In the genomic region with DNA sequence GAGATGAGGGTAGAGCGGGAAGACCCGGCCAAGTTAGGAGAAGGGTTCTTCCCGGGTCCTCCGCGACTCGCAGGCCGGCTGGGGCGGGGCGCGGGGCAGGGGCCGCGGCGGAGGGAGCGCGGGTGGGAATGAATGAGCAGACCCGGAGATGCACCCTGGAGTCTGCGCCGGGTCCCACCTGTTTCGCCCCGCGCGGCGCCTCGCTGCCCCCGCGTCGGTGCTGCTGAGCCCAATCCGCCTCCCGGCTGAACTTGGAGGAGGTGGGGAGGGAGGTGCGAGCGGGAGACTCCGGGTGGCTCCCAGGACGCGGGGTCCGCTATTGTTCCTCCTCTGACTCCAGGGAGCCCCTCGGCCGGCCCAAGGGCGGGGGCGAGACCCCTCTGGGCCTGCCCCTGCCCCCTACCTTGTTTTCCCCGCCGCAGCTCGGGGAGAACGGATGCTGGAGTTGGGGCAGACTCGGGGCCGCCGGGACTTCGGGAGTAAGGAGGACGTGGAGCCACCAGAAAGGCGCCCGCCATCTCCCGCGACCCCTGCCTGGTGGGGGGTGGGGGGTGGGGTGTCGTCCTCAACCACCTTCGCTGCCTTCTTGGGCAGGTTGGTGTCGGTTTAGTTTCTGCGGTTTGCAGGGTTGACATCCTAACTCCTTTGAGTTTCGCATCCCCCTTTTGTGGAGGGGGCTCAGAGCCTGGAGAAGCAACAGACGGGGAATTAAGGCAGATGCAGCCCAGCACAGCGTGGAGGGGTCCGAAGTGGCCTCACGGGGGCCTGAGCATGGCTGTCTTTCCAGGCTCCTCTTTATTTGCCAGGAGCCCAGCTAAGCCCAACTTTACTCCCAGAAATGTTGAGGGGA, we compare ENCODE assay signal across 8 cellular contexts. TPM values are rescaled to one million over a fixed set of nuclear protein-coding genes. Genes with fewer than 3 reads are reported as not detected.
A peak's percentile ranks its signal among the peaks of the same experiment; 100 is the strongest.
DNase-seq lines count a peak whose midpoint lies in the region; ATAC-seq and TF ChIP-seq lines count a peak whose summit lies in the region.

No MANE protein-coding gene starts in this region.

- no peaks in the 10 kb centered on the region for H3K9me3 ChIP-seq in heart left ventricle

- H3K27me3 Mint-ChIP-seq in activated naive CD4-positive, alpha-beta T cell treated with anti-CD3 and anti-CD28 coated beads for 36 hours (ENCODE audit: low read depth): peaks cover 39% of the 10 kb centered on the region

- H3K9me3 Mint-ChIP-seq in activated naive CD4-positive, alpha-beta T cell treated with anti-CD3 and anti-CD28 coated beads for 36 hours: no peaks in the 10 kb centered on the region

- no peaks in the 10 kb centered on the region for H3K36me3 ChIP-seq in heart left ventricle

- H3K27ac ChIP-seq in HL-60 (replicated peaks) (no peak overlapping the region), heart left ventricle (peak overlapping the region; percentile 54 to 95 (median 86))

- DNase-seq in COLO668 (lab: John Stamatoyannopoulos, UW; ENCODE audit: unreplicated experiment): peak; percentile 58
- DNase-seq in HL-60 (ENCODE audit: low read depth in 1 of 2, low spot score in 1 of 2): no peak
- peak; percentile 23 for DNase-seq in activated naive CD4-positive, alpha-beta T cell treated with anti-CD3 and anti-CD28 coated beads for 36 hours
- peak in 3 of 5 donors; percentile 24 to 57 (median 38) for DNase-seq in heart left ventricle
- DNase-seq in putamen (ENCODE audit: low spot score): peak; percentile 21
- no peak for DNase-seq in SHP77 treated with DMSO at 0.1 percent for 48 hours (lab: John Stamatoyannopoulos, UW)
- no peak for DNase-seq in midbrain (lab: John Stamatoyannopoulos, UW)

- 1% methylated on average over 36 to 61 of the region's 61 CpGs for WGBS in heart left ventricle, 4 donors

- TF ChIP-seq CTCF in HL-60 (IDR thresholded peaks at IDR 0.05; ENCODE audit: insufficient read depth, low read length): no peak
- TF ChIP-seq CTCF in heart left ventricle (IDR thresholded peaks at IDR 0.05): no peak

- peaks cover 17% of the 10 kb centered on the region for H3K4me1 Mint-ChIP-seq in activated naive CD4-positive, alpha-beta T cell treated with anti-CD3 and anti-CD28 coated beads for 36 hours (ENCODE audit: low read depth)

- H3K4me1 ChIP-seq in heart left ventricle: peaks cover 0 to 29% (median 11%) of the 10 kb centered on the region in 12 donors

- ATAC-seq in heart left ventricle (peak in 2 of 4 donors; percentile 3 to 48), GM21737 (IDR thresholded peaks at IDR 0.05; ENCODE audit: unreplicated experiment) (no peak)

- intact Hi-C loops in activated naive CD4-positive, alpha-beta T cell treated with anti-CD3 and anti-CD28 coated beads for 36 hours (cut with micrococcal nuclease): loop anchor here (1.0 to 10.0 kb wide), 3 partner anchors 170 to 238 kb away; partner anchors contain the start of gene TTC23L
- intact Hi-C loops in heart left ventricle (cut with DNase I): loop anchor here in 6 of 10 donors (5.0 to 10.0 kb wide), 8 partner anchors 60 to 260 kb away; partner anchors contain the start of genes BRIX1 (in 1 of the 6), RAD1 (in 1 of the 6) and TTC23L (in 1 of the 6)

- no peaks in the 10 kb centered on the region for H3K36me3 Mint-ChIP-seq in activated naive CD4-positive, alpha-beta T cell treated with anti-CD3 and anti-CD28 coated beads for 36 hours (ENCODE audit: low read depth)

- H3K4me3 ChIP-seq in HL-60 (replicated peaks; ENCODE audit: insufficient read depth, low read length): peak overlapping the region; percentile 26
- H3K4me3 ChIP-seq in heart left ventricle: peak overlapping the region; percentile 69 to 95 (median 83)

- H3K27me3 ChIP-seq in HL-60 (ENCODE audit: insufficient read depth, poor library complexity, severe bottlenecking): peaks cover 45% of the 10 kb centered on the region
- peaks cover 0 to 28% (median 0%) of the 10 kb centered on the region in 9 donors for H3K27me3 ChIP-seq in heart left ventricle

- no peak for TF ChIP-seq POLR2A in heart left ventricle (IDR thresholded peaks at IDR 0.05)

- H3K4me3 Mint-ChIP-seq in activated naive CD4-positive, alpha-beta T cell treated with anti-CD3 and anti-CD28 coated beads for 36 hours: peak overlapping the region; percentile 73

- no peak overlapping the region for H3K27ac Mint-ChIP-seq in activated naive CD4-positive, alpha-beta T cell treated with anti-CD3 and anti-CD28 coated beads for 36 hours

- CTCF ChIA-PET in activated naive CD4-positive, alpha-beta T cell treated with anti-CD3 and anti-CD28 coated beads for 36 hours (lab: Charles Lee): no interaction called here

RNA-seq across cellular contexts. Expression of gene RAI14, which starts 0.8 kb away (rescaled TPM):
- 1 to 10 TPM; 5.8 to 6.7 TPM for total RNA-seq in activated naive CD4-positive, alpha-beta T cell treated with anti-CD3 and anti-CD28 coated beads for 36 hours
- total RNA-seq in heart left ventricle: 10 to 100 TPM in 6 of 9 donors, 1 to 10 TPM in 3; 3.5 to 34.3 (median 10.7) TPM
- polyA plus RNA-seq in heart left ventricle: 10 to 100 TPM in 1 of 2 donors, 1 to 10 TPM in 1; 1.7 to 12.0 TPM

Comparison
In these comparisons a context has a peak if more than half of its experiments do, and no peak if none do; other contexts are left out.
1. DNase-seq: peak in COLO668 (single experiment), activated naive CD4-positive, alpha-beta T cell treated with anti-CD3 and anti-CD28 coated beads for 36 hours (single experiment), heart left ventricle (3 of 5) and putamen (single experiment); none in HL-60 (0 of 2), SHP77 treated with DMSO at 0.1 percent for 48 hours (single experiment) and midbrain (single experiment).